9 cellular contexts compared by ENCODE assay signal in genomic region chr1:181092056-181092455, GRCh38. TPM values are rescaled to one million over a fixed set of nuclear protein-coding genes. Genes with fewer than 3 reads are reported as not detected.
A peak's percentile ranks its signal among the peaks of the same experiment; 100 is the strongest.
DNase-seq lines count a peak whose midpoint lies in the region; ATAC-seq, FAIRE-seq and TF ChIP-seq lines count a peak whose summit lies in the region.
"Had no signal": no experiment of that assay in that cellular context is flagged by ENCODE, and none has a peak within 500 bp of the region (broad histone marks: within the 10 kb centered on the region; RNA-seq: fewer than 3 reads in every experiment).

No MANE protein-coding gene starts in this region.

- H3K36me3 ChIP-seq in keratinocyte (ENCODE audit: control insufficient read depth in 2 of 2, extremely low read depth in 1 of 2, insufficient read depth in 2 of 2, low read length in 2 of 2) = peaks cover 11 to 15% of the 10 kb centered on the region in 2 experiments
- H3K36me3 ChIP-seq: tibial artery had no signal

- peak overlapping the region; percentile 69 for H3K27ac Mint-ChIP-seq in stimulated activated naive CD8-positive, alpha-beta T cell treated with anti-CD3 and anti-CD28 coated beads, Interleukin-15, Interleukin-2, amounts not matched to agents 100 ng/mL and 50 ng/mL, for 24 hours
- peak overlapping the region; percentile 46 for H3K27ac Mint-ChIP-seq in activated naive CD8-positive, alpha-beta T cell

- no peaks in the 10 kb centered on the region for H3K9me3 ChIP-seq in keratinocyte (ENCODE audit: control insufficient read depth, low read depth, low read length)
- H3K9me3 ChIP-seq: tibial artery had no signal

- H3K27ac ChIP-seq in keratinocyte (ENCODE audit: control insufficient read depth, insufficient read depth, low read length) = no peak overlapping the region
- H3K27ac ChIP-seq: tibial artery had no signal

- no peak for TF ChIP-seq CTCF in keratinocyte (optimal IDR thresholded peaks at IDR 0.05 in 1 of 3, IDR thresholded peaks at IDR 0.05 in 1 of 3, conservative IDR thresholded peaks at IDR 0.05 in 1 of 3; ENCODE audit: extremely low read depth in 1 of 3, insufficient read depth in 2 of 3, low read length in 3 of 3)

- peaks cover 65% of the 10 kb centered on the region for H3K4me1 Mint-ChIP-seq in stimulated activated naive CD8-positive, alpha-beta T cell treated with anti-CD3 and anti-CD28 coated beads, Interleukin-15, Interleukin-2, amounts not matched to agents 100 ng/mL and 50 ng/mL, for 24 hours (ENCODE audit: low read depth)
- peaks cover 48% of the 10 kb centered on the region for H3K4me1 Mint-ChIP-seq in activated naive CD8-positive, alpha-beta T cell (ENCODE audit: low read depth)

- ATAC-seq in stimulated activated naive CD8-positive, alpha-beta T cell treated with anti-CD3 and anti-CD28 coated beads, Interleukin-15, Interleukin-2, amounts not matched to agents 100 U/mL and 50 U/mL, for 24 hours = no peak

- H3K27me3 ChIP-seq in keratinocyte (ENCODE audit: control insufficient read depth, extremely low read depth, insufficient read depth, low read length) = no peaks in the 10 kb centered on the region
- H3K27me3 ChIP-seq: tibial artery had no signal

- no peaks in the 10 kb centered on the region for H3K27me3 Mint-ChIP-seq in stimulated activated naive CD8-positive, alpha-beta T cell treated with anti-CD3 and anti-CD28 coated beads, Interleukin-15, Interleukin-2, amounts not matched to agents 100 ng/mL and 50 ng/mL, for 24 hours
- H3K27me3 Mint-ChIP-seq in activated naive CD8-positive, alpha-beta T cell = no peaks in the 10 kb centered on the region

- H3K79me2 ChIP-seq in keratinocyte (ENCODE audit: control insufficient read depth, insufficient read depth, low read length) = peaks cover 50% of the 10 kb centered on the region

- DNase-seq in stimulated activated naive CD8-positive, alpha-beta T cell treated with anti-CD3 and anti-CD28 coated beads, Interleukin-15, Interleukin-2, amounts not matched to agents 100 U/mL and 50 U/mL, for 24 hours = no peak
- no peak for DNase-seq in keratinocyte (ENCODE audit: low read depth, low spot score)
- DNase-seq in GF-D8 (lab: John Stamatoyannopoulos, UW) = no peak
- no peak for DNase-seq in hippocampal formation (lab: John Stamatoyannopoulos, UW)
- DNase-seq in HuH-7 (ENCODE audit: low spot score) = no peak
- no peak for DNase-seq in NCI-H748 (lab: John Stamatoyannopoulos, UW; ENCODE audit: unreplicated experiment)
- DNase-seq: tibial artery had no signal

- peak overlapping the region; percentile 81 to 96 (median 89) for H3K4me3 ChIP-seq in keratinocyte (ENCODE audit: control insufficient read depth in 2 of 3, extremely low read depth in 1 of 3, insufficient read depth in 2 of 3, low read depth in 1 of 3, low read length in 3 of 3)

- FAIRE-seq in keratinocyte (lab: Jason Lieb, UNC) = no peak

- dilution Hi-C loops in keratinocyte (cut with MboI; ENCODE audit: extremely low pct_ligation_motif_present, low sequenced_read_pairs) = loop anchor here (5.0 kb wide), 1 partner anchor 75 kb away; no protein-coding TSS in a partner anchor

- H3K4me3 Mint-ChIP-seq in stimulated activated naive CD8-positive, alpha-beta T cell treated with anti-CD3 and anti-CD28 coated beads, Interleukin-15, Interleukin-2, amounts not matched to agents 100 ng/mL and 50 ng/mL, for 24 hours = peak overlapping the region; percentile 100
- peak overlapping the region; percentile 91 for H3K4me3 Mint-ChIP-seq in activated naive CD8-positive, alpha-beta T cell

- peaks cover 67% of the 10 kb centered on the region for H3K36me3 Mint-ChIP-seq in stimulated activated naive CD8-positive, alpha-beta T cell treated with anti-CD3 and anti-CD28 coated beads, Interleukin-15, Interleukin-2, amounts not matched to agents 100 ng/mL and 50 ng/mL, for 24 hours (ENCODE audit: low read depth)
- H3K36me3 Mint-ChIP-seq in activated naive CD8-positive, alpha-beta T cell = peaks cover 23% of the 10 kb centered on the region

- no peak overlapping the region for H2AFZ ChIP-seq in keratinocyte (ENCODE audit: control insufficient read depth, low read length)

- H3K4me2 ChIP-seq in keratinocyte (ENCODE audit: control insufficient read depth, extremely low read depth, insufficient read depth, low read depth, low read length) = peak overlapping the region; percentile 98

- H3K9me3 Mint-ChIP-seq in stimulated activated naive CD8-positive, alpha-beta T cell treated with anti-CD3 and anti-CD28 coated beads, Interleukin-15, Interleukin-2, amounts not matched to agents 100 ng/mL and 50 ng/mL, for 24 hours = no peaks in the 10 kb centered on the region
- H3K9me3 Mint-ChIP-seq in activated naive CD8-positive, alpha-beta T cell (ENCODE audit: low read depth) = no peaks in the 10 kb centered on the region

- H3K9ac ChIP-seq in keratinocyte (ENCODE audit: control insufficient read depth, extremely low read depth, insufficient read depth, low read length) = peak overlapping the region; percentile 97

- peaks cover 4% of the 10 kb centered on the region for H3K9me1 ChIP-seq in keratinocyte (ENCODE audit: control insufficient read depth, extremely low read depth, insufficient read depth, low read length)

- H4K20me1 ChIP-seq in keratinocyte (ENCODE audit: control insufficient read depth, extremely low read depth, insufficient read depth, low read length) = peaks cover 25% of the 10 kb centered on the region

- H3K4me1 ChIP-seq in keratinocyte (ENCODE audit: control insufficient read depth, extremely low read depth, insufficient read depth, low read length) = peaks cover 31% of the 10 kb centered on the region

RNA-seq across cellular contexts. Expression of gene IER5, which starts 3.6 kb away (rescaled TPM):
- 18.1 to 22.5 TPM (median 20.0 TPM) in 3 replicates for polyA plus RNA-seq in keratinocyte
- 27.9 TPM for polyA plus RNA-seq in keratinocyte (2011; ENCODE audit: low read depth)
- polyA plus RNA-seq in keratinocyte (2011; cell fraction: cytosol; rRNA removed) = 8.6 and 9.8 TPM in 2 replicates
- 32.8 and 33.5 TPM in 2 replicates for polyA plus RNA-seq in keratinocyte (2011; cell fraction: nucleus; rRNA removed)
- 23.4 and 50.4 TPM in 2 replicates for polyA plus RNA-seq in keratinocyte (2012; ENCODE audit: low replicate concordance)
- 11.6 to 12.8 TPM (median 12.6 TPM) in 3 replicates for polyA minus RNA-seq in keratinocyte
- 27.2 TPM for polyA minus RNA-seq in keratinocyte (2011; cell fraction: cytosol; rRNA and poly(A)+ RNA removed)
- polyA minus RNA-seq in keratinocyte (2011; cell fraction: nucleus; rRNA and poly(A)+ RNA removed) = 23.8 and 28.0 TPM in 2 replicates

RNA-seq across cellular contexts. Expression of gene MR1, which starts 58.3 kb away (rescaled TPM):
- polyA plus RNA-seq in keratinocyte = 24.0 to 51.5 TPM (median 32.3 TPM) in 3 replicates
- 9.9 TPM for polyA plus RNA-seq in keratinocyte (2011; ENCODE audit: low read depth)
- polyA plus RNA-seq in keratinocyte (2011; cell fraction: cytosol; rRNA removed) = 14.8 and 24.6 TPM in 2 replicates
- polyA plus RNA-seq in keratinocyte (2011; cell fraction: nucleus; rRNA removed) = 63.0 and 68.6 TPM in 2 replicates
- polyA plus RNA-seq in keratinocyte (2012; ENCODE audit: low replicate concordance) = 16.5 and 17.2 TPM in 2 replicates
- polyA minus RNA-seq in keratinocyte = 9.3 to 26.3 TPM (median 23.3 TPM) in 3 replicates
- 10.9 TPM for polyA minus RNA-seq in keratinocyte (2011; cell fraction: cytosol; rRNA and poly(A)+ RNA removed)
- polyA minus RNA-seq in keratinocyte (2011; cell fraction: nucleus; rRNA and poly(A)+ RNA removed) = 54.3 and 63.7 TPM in 2 replicates
